29 cellular contexts compared by ENCODE assay signal in the genomic region with DNA sequence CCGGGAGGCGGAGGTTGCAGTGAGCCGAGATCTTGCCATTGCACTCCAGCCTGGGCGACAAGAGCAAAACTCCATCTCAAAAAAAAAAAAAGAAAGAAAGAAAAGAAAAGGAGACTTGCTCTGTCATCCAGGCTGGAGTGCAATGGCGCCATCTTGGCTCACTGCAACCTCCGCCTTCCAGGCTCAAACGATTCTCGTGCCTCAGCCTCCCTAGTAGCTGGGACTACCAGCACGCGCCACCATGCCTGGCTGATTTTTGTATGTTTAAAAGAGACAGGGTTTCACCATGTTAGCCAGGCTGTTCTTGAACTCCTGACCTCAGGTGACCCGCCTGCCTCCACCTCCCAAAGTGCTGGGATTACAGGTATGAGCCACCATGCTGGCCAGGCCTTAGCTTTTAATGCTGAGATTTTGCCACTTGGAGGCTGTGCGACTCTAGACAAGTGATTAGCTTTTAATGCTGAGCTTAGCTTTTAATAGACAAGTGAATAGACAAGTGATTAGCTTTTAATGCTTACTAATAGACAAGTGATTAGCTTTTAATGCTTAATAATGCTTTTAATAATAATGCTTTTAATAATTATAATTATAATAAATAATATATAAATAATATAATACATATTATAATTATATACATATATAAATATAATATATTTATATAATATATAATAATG. TPM values are rescaled to one million over a fixed set of nuclear protein-coding genes. Genes with fewer than 3 reads are reported as not detected.
DNase-seq lines count a peak whose midpoint lies in the region; ATAC-seq and TF ChIP-seq lines count a peak whose summit lies in the region.
"Had no signal": no experiment of that assay in that cellular context is flagged by ENCODE, and none has a peak within 500 bp of the region (broad histone marks: within the 10 kb centered on the region; RNA-seq: fewer than 3 reads in every experiment).

No MANE protein-coding gene starts in this region.

- H3K27me3 Mint-ChIP-seq in activated naive CD4-positive, alpha-beta T cell treated with anti-CD3 and anti-CD28 coated beads, Interleukin-2, amount 10 ng/mL, durations not matched to agents 7 days and 5 days: no peaks in the 10 kb centered on the region
- H3K27me3 Mint-ChIP-seq in activated T-cell treated with anti-CD3 and anti-CD28 coated beads, Interleukin-2, amount 50 U/mL, for 4 hours (ENCODE audit: low read depth): no peaks in the 10 kb centered on the region
- H3K27me3 Mint-ChIP-seq: activated CD4-positive, alpha-beta memory T cell treated with anti-CD3 and anti-CD28 coated beads for 36 hours; naive thymus-derived CD8-positive, alpha-beta T cell had no signal

- CTCF ChIA-PET in activated naive CD4-positive, alpha-beta T cell treated with anti-CD3 and anti-CD28 coated beads, Interleukin-2, amount 10 ng/mL, durations not matched to agents 7 days and 5 days (lab: Charles Lee): no interaction called here
- CTCF ChIA-PET in IMR-90 (lab: Yijun Ruan, JAX): interaction anchor here (0.6 to 1.0 kb wide), 4 partner anchors 21 to 1640 kb away, joined by 3 to 4 read pairs (median 3); a partner anchor contains a TSS
- CTCF ChIA-PET in PC-3 (lab: Charles Lee): interaction anchor here (1.7 kb wide), 1 partner anchor 133 kb away, joined by 5 read pairs; no protein-coding TSS in a partner anchor

- H4K8ac ChIP-seq in IMR-90 (ENCODE audit: low read depth in 2 of 2, low read length in 2 of 2): no peak overlapping the region

- H3F3A ChIP-seq in PC-3 (ENCODE audit: low read length, unreplicated experiment): no peaks in the 10 kb centered on the region

- no peak overlapping the region for H3K4ac ChIP-seq in IMR-90 (ENCODE audit: low read depth, low read length)

- H2AK5ac ChIP-seq in IMR-90 (ENCODE audit: low read depth, low read length): peak overlapping the region; percentile 56; the same call in 1 of the 2 replicates

- H3K9me3 ChIP-seq in IMR-90 (ENCODE audit: control insufficient read depth, insufficient read depth, low read length): no peaks in the 10 kb centered on the region
- H3K9me3 ChIP-seq in PC-3 (ENCODE audit: low read length): no peaks in the 10 kb centered on the region
- H3K9me3 ChIP-seq: ascending aorta, stomach, tibial artery had no signal

- no peaks in the 10 kb centered on the region for H3K9me3 Mint-ChIP-seq in activated naive CD4-positive, alpha-beta T cell treated with anti-CD3 and anti-CD28 coated beads, Interleukin-2, amount 10 ng/mL, durations not matched to agents 7 days and 5 days
- H3K9me3 Mint-ChIP-seq in activated T-cell treated with anti-CD3 and anti-CD28 coated beads, Interleukin-2, amount 50 U/mL, for 4 hours: no peaks in the 10 kb centered on the region
- H3K9me3 Mint-ChIP-seq: activated CD4-positive, alpha-beta memory T cell treated with anti-CD3 and anti-CD28 coated beads for 36 hours; immature natural killer cell; naive thymus-derived CD8-positive, alpha-beta T cell had no signal

- BruUV-seq in IMR-90 (replicated peaks; lab: Mats Ljungman, UMichigan): no TSS peak
- no TSS peak for BruUV-seq in PC-3 (replicated peaks; lab: Mats Ljungman, UMichigan)

- peak overlapping the region; percentile 43; the same call in 1 of the 2 replicates for H3K18ac ChIP-seq in IMR-90 (ENCODE audit: low read depth, low read length)

- peaks cover 17% of the 10 kb centered on the region for H4K20me1 ChIP-seq in IMR-90 (ENCODE audit: insufficient read depth, low read length)
- no peaks in the 10 kb centered on the region; the same call in 1 of the 2 replicates for H4K20me1 ChIP-seq in PC-3 (ENCODE audit: low read length)

- no peak overlapping the region for H2AK9ac ChIP-seq in IMR-90 (replicated peaks; ENCODE audit: low read depth, low read length, poor library complexity)

- H2BK5ac ChIP-seq in IMR-90 (ENCODE audit: low read depth, low read length, poor library complexity, severe bottlenecking): peak overlapping the region; percentile 67

- H3K4me2 ChIP-seq in IMR-90 (ENCODE audit: low read depth, low read length) (no peak overlapping the region), PC-3 (ENCODE audit: low read length) (no peak overlapping the region)

- H3K79me2 ChIP-seq in PC-3 (ENCODE audit: low read length): no peaks in the 10 kb centered on the region

- no peak overlapping the region for H3K23ac ChIP-seq in IMR-90 (ENCODE audit: low read depth, low read length)

- TF ChIP-seq CTCF in IMR-90 (conservative IDR thresholded peaks at IDR 0.05; ENCODE audit: low read depth, low read length) (no peak), PC-3 (conservative IDR thresholded peaks at IDR 0.05; ENCODE audit: low read depth, low read length) (no peak)

- peak overlapping the region; percentile 31; the same call in 1 of the 2 replicates for H4K91ac ChIP-seq in IMR-90 (ENCODE audit: insufficient read depth, low read depth, low read length)

- H3K36me3 ChIP-seq in IMR-90 (ENCODE audit: control insufficient read depth, insufficient read depth, low read length): peaks cover 43% of the 10 kb centered on the region
- H3K36me3 ChIP-seq in PC-3 (ENCODE audit: low read depth, low read length): peaks cover 5% of the 10 kb centered on the region; the same call in 1 of the 2 replicates

- no peaks in the 10 kb centered on the region for H3K27me3 ChIP-seq in IMR-90 (ENCODE audit: control insufficient read depth, insufficient read depth, low read length)
- H3K27me3 ChIP-seq in PC-3 (ENCODE audit: low read length): no peaks in the 10 kb centered on the region
- H3K27me3 ChIP-seq: ascending aorta, stomach, tibial artery had no signal

- 0 out of 2 replicates have a peak overlapping the region, but pooled peaks have one; percentile 57 for H2BK20ac ChIP-seq in IMR-90 (ENCODE audit: low read depth, low read length)

- H3K27ac ChIP-seq in IMR-90 (ENCODE audit: insufficient read depth, low read length) (no peak overlapping the region), PC-3 (ENCODE audit: low read length) (0 out of 2 replicates have a peak overlapping the region, but pooled peaks have one; percentile 23), epithelial cell of prostate (peak overlapping the region; percentile 65)
- H3K27ac ChIP-seq: coronary artery had no signal

- no peaks in the 10 kb centered on the region for H3K9me2 ChIP-seq in PC-3 (replicated peaks; ENCODE audit: low read length)

- H3K9me1 ChIP-seq in IMR-90 (ENCODE audit: insufficient read depth, low read length): peaks cover 25% of the 10 kb centered on the region

- no peak overlapping the region for H2BK120ac ChIP-seq in IMR-90 (ENCODE audit: low read depth, low read length)

- peaks cover 19% of the 10 kb centered on the region for H3K36me3 Mint-ChIP-seq in activated naive CD4-positive, alpha-beta T cell treated with anti-CD3 and anti-CD28 coated beads, Interleukin-2, amount 10 ng/mL, durations not matched to agents 7 days and 5 days
- peaks cover 23% of the 10 kb centered on the region for H3K36me3 Mint-ChIP-seq in activated T-cell treated with anti-CD3 and anti-CD28 coated beads, Interleukin-2, amount 50 U/mL, for 4 hours (ENCODE audit: insufficient read depth)

- H3K4me1 ChIP-seq in IMR-90 (ENCODE audit: control insufficient read depth, insufficient read depth, low read length) (peaks cover 14% of the 10 kb centered on the region), PC-3 (ENCODE audit: insufficient read depth, low read length) (peaks cover 27% of the 10 kb centered on the region)

- intact Hi-C loops in IMR-90 (cut with micrococcal nuclease): no loop called here
- intact Hi-C loops in PC-3 (cut with micrococcal nuclease): no loop called here

- H3K4me3 Mint-ChIP-seq in activated naive CD4-positive, alpha-beta T cell treated with anti-CD3 and anti-CD28 coated beads, Interleukin-2, amount 10 ng/mL, durations not matched to agents 7 days and 5 days: no peak overlapping the region
- no peak overlapping the region for H3K4me3 Mint-ChIP-seq in activated T-cell treated with anti-CD3 and anti-CD28 coated beads, Interleukin-2, amount 50 U/mL, for 4 hours
- H3K4me3 Mint-ChIP-seq: activated CD4-positive, alpha-beta memory T cell treated with anti-CD3 and anti-CD28 coated beads for 36 hours; immature natural killer cell; naive thymus-derived CD8-positive, alpha-beta T cell had no signal

- POLR2A ChIA-PET in IMR-90 (lab: Charles Lee; ENCODE audit: unreplicated experiment) (no interaction called here), PC-3 (lab: Charles Lee; ENCODE audit: unreplicated experiment) (no interaction called here)

- no peak overlapping the region for H4K5ac ChIP-seq in IMR-90 (ENCODE audit: low read depth, low read length)

- in situ Hi-C loops in IMR-90 (cut with MboI; ENCODE audit: low sequenced_read_pairs): loop anchor here (25.0 kb wide), 1 partner anchor 1169 kb away; no protein-coding TSS in a partner anchor

- H3K4me1 Mint-ChIP-seq in activated naive CD4-positive, alpha-beta T cell treated with anti-CD3 and anti-CD28 coated beads, Interleukin-2, amount 10 ng/mL, durations not matched to agents 7 days and 5 days: no peaks in the 10 kb centered on the region
- no peaks in the 10 kb centered on the region for H3K4me1 Mint-ChIP-seq in activated T-cell treated with anti-CD3 and anti-CD28 coated beads, Interleukin-2, amount 50 U/mL, for 4 hours (ENCODE audit: low read depth)
- H3K4me1 Mint-ChIP-seq: immature natural killer cell had no signal

- no peak for ATAC-seq in IMR-90 (ENCODE audit: low read depth)
- no peak for ATAC-seq in PC-3
- no peak for ATAC-seq in activated T-cell treated with anti-CD3 and anti-CD28 coated beads, Interleukin-2, amount 50 U/mL, for 4 hours
- no peak for ATAC-seq in SK-N-SH treated with all-trans-retinoic acid at 6 μM for 48 hours
- ATAC-seq: left cardiac atrium; naive thymus-derived CD8-positive, alpha-beta T cell; right cardiac atrium had no signal

- H3K27ac Mint-ChIP-seq in activated naive CD4-positive, alpha-beta T cell treated with anti-CD3 and anti-CD28 coated beads, Interleukin-2, amount 10 ng/mL, durations not matched to agents 7 days and 5 days: no peak overlapping the region
- H3K27ac Mint-ChIP-seq: activated CD4-positive, alpha-beta memory T cell treated with anti-CD3 and anti-CD28 coated beads for 36 hours; immature natural killer cell; naive thymus-derived CD8-positive, alpha-beta T cell had no signal

- no peak overlapping the region for H3K14ac ChIP-seq in IMR-90 (replicated peaks; ENCODE audit: low read depth, low read length)

- H2BK15ac ChIP-seq in IMR-90 (ENCODE audit: low read depth, low read length): no peak overlapping the region

- WGBS in IMR-90 (ENCODE audit: extremely low coverage in 2 of 2, insufficient read length in 1 of 2), 2 experiments: 100% methylated on average over 1 of the region's 12 CpGs; no CpG with 5 or more reads in 1 of the 2 experiments

- H3K4me3 ChIP-seq in IMR-90 (ENCODE audit: insufficient read depth, low read depth, low read length) (no peak overlapping the region), PC-3 (ENCODE audit: low read length) (no peak overlapping the region)
- H3K4me3 ChIP-seq: ascending aorta, coronary artery, stomach, tibial artery had no signal

- DNase-seq in activated naive CD4-positive, alpha-beta T cell treated with anti-CD3 and anti-CD28 coated beads, Interleukin-2, amount 10 ng/mL, durations not matched to agents 7 days and 5 days: peak; percentile 44
- no peak for DNase-seq in activated naive CD4-positive, alpha-beta T cell treated with anti-CD3 and anti-CD28 coated beads, Interleukin-2, amount 50 U/mL, for 16 hours
- no peak for DNase-seq in IMR-90
- DNase-seq in PC-3: no peak
- DNase-seq in epithelial cell of prostate (ENCODE audit: low read depth, low spot score): no peak
- no peak for DNase-seq in activated T-cell treated with anti-CD3 and anti-CD28 coated beads, Interleukin-2, amount 50 U/mL, for 4 hours
- DNase-seq: activated CD4-positive, alpha-beta memory T cell treated with anti-CD3 and anti-CD28 coated beads for 36 hours; activated effector memory CD4-positive, alpha-beta T cell treated with Interleukin-2 at 50 U/mL for 16 hours; caudate nucleus; effector memory CD4-positive, alpha-beta T cell; immature natural killer cell; left cardiac atrium; NCI-H1105 treated with DMSO at 0.1 percent for 48 hours; NCI-H1930; NCI-H526 treated with DMSO at 0.1 percent for 48 hours; right cardiac atrium; SIG-M5; stimulated activated CD4-positive, alpha-beta T cell treated with anti-CD3 and anti-CD28 coated beads, Interleukin-4, amount 100 ng/mL, for 1 hour; stomach; tibial artery had no signal

- H2AFZ ChIP-seq in IMR-90 (replicated peaks; ENCODE audit: low read length, poor library complexity) (no peak overlapping the region), PC-3 (ENCODE audit: low read length) (no peak overlapping the region)

- H3K79me1 ChIP-seq in IMR-90 (ENCODE audit: low read depth in 1 of 2, low read length in 2 of 2): peaks cover 6 to 30% of the 10 kb centered on the region in 2 experiments; a peak in 3 of 4 replicates

- TF ChIP-seq POLR2A in IMR-90 (IDR thresholded peaks at IDR 0.05; ENCODE audit: low read depth, low read length): no peak

- no peak overlapping the region for H3K9ac ChIP-seq in IMR-90 (ENCODE audit: low read depth, low read length)
- no peak overlapping the region for H3K9ac ChIP-seq in PC-3 (ENCODE audit: low read length)

- TF ChIP-seq RAD21 in IMR-90 (IDR thresholded peaks at IDR 0.05; ENCODE audit: low read length): no peak

- dilution Hi-C loops in IMR-90 (cut with HindIII; ENCODE audit: low sequenced_read_pairs, unreplicated experiment): no loop called here

- no peak overlapping the region for H3K56ac ChIP-seq in IMR-90 (ENCODE audit: extremely low read depth, insufficient read depth, low read length)

RNA-seq across cellular contexts. Expression of a gene that starts 9.6 kb away (rescaled TPM):
- total RNA-seq in IMR-90 (2012; rRNA removed) (51.4 and 62.2 TPM in 2 replicates), PC-3 (2014; rRNA removed) (3.6 and 11.5 TPM in 2 replicates)
- 17.0 and 21.0 TPM in 2 replicates for polyA plus RNA-seq in IMR-90 (2012; rRNA removed)
- 18.4 and 24.0 TPM in 2 replicates for polyA plus RNA-seq in IMR-90 (2012; cell fraction: cytosol; rRNA removed)
- 6.1 and 10.8 TPM in 2 replicates for polyA plus RNA-seq in IMR-90 (2012; cell fraction: nucleus; rRNA removed; ENCODE audit: low replicate concordance)
- total RNA-seq in activated T-cell treated with anti-CD3 and anti-CD28 coated beads, Interleukin-2, amount 50 U/mL, for 4 hours: 1 to 10 TPM; 5.1 to 6.6 (median 5.3) TPM

RNA-seq across cellular contexts. Expression of a gene that starts 17.4 kb away (rescaled TPM):
- not detected in 2 replicates for total RNA-seq in IMR-90 (2012; rRNA removed)
- polyA plus RNA-seq in IMR-90 (2012; rRNA removed): not detected in 2 replicates
- not detected in 2 replicates for polyA plus RNA-seq in IMR-90 (2012; cell fraction: cytosol; rRNA removed)
- polyA plus RNA-seq in IMR-90 (2012; cell fraction: nucleus; rRNA removed; ENCODE audit: low replicate concordance): 0.02 TPM in 1 of 2 replicates, not detected in the other
- under 0.01 and 0.11 TPM in 2 replicates for total RNA-seq in PC-3 (2014; rRNA removed)
- total RNA-seq in activated T-cell treated with anti-CD3 and anti-CD28 coated beads, Interleukin-2, amount 50 U/mL, for 4 hours: not detected
- total RNA-seq: activated CD4-positive, alpha-beta memory T cell treated with anti-CD3 and anti-CD28 coated beads for 36 hours; epithelial cell of proximal tubule; lung microvascular endothelial cell; mononuclear cell; naive thymus-derived CD8-positive, alpha-beta T cell; posterior vena cava had no signal
- polyA plus RNA-seq: BJ; naive thymus-derived CD8-positive, alpha-beta T cell had no signal

RNA-seq across cellular contexts. Expression of a gene that starts 43.3 kb away (rescaled TPM):
- total RNA-seq in IMR-90 (2012; rRNA removed): not detected in 2 replicates
- polyA plus RNA-seq in IMR-90 (2012; rRNA removed): not detected in 2 replicates
- polyA plus RNA-seq in IMR-90 (2012; cell fraction: cytosol; rRNA removed): not detected in 2 replicates
- polyA plus RNA-seq in IMR-90 (2012; cell fraction: nucleus; rRNA removed; ENCODE audit: low replicate concordance): not detected in 2 replicates
- total RNA-seq in PC-3 (2014; rRNA removed): not detected in 2 replicates
- not detected for total RNA-seq in activated T-cell treated with anti-CD3 and anti-CD28 coated beads, Interleukin-2, amount 50 U/mL, for 4 hours
- total RNA-seq: activated CD4-positive, alpha-beta memory T cell treated with anti-CD3 and anti-CD28 coated beads for 36 hours; ascending aorta; epithelial cell of proximal tubule; left cardiac atrium; mononuclear cell; naive thymus-derived CD8-positive, alpha-beta T cell; posterior vena cava; right cardiac atrium had no signal
- polyA plus RNA-seq: BJ; immature natural killer cell; naive thymus-derived CD8-positive, alpha-beta T cell; right cardiac atrium had no signal
